ENCODE assay signal across 28 cellular contexts in the genomic region with DNA sequence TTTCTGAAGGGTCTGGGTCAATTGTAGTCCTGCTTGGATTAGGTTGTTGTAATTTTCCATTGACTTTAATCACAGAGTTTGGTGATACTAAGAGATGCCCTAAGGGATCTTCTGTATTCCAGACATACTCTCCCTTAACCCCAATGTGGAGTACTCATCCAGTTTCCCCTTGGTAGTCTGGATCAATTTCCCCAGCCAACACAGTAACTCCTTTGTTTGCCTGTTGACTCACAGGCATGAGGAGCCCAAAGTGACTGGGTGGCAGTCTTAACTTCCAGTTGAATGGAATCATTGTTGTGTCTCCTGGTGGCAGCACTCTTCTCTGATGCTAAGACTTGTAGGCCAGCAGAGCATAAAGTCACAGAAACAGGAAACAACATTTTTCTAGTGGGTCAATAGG. TPM values are rescaled to one million over a fixed set of nuclear protein-coding genes. Genes with fewer than 3 reads are reported as not detected.
DNase-seq lines count a peak whose midpoint lies in the region; ATAC-seq, FAIRE-seq and TF ChIP-seq lines count a peak whose summit lies in the region.
"Had no signal": no experiment of that assay in that cellular context is flagged by ENCODE, and none has a peak within 500 bp of the region (broad histone marks: within the 10 kb centered on the region; RNA-seq: fewer than 3 reads in every experiment).

No MANE protein-coding gene starts in this region.

- no peak overlapping the region for H3K27ac Mint-ChIP-seq in activated CD8-positive, alpha-beta T cell treated with anti-CD3 and anti-CD28 coated beads for 36 hours
- no peak overlapping the region for H3K27ac Mint-ChIP-seq in endodermal cell
- H3K27ac Mint-ChIP-seq: activated CD4-positive, alpha-beta memory T cell treated with anti-CD3 and anti-CD28 coated beads, Interleukin-2, amount 10 ng/mL, durations not matched to agents 7 days and 5 days; activated naive CD8-positive, alpha-beta T cell treated with anti-CD3 and anti-CD28 coated beads for 36 hours; CD14-positive monocyte; HFFc6; natural killer cell; T-helper 1 cell treated with Interleukin-12 subunit alpha and Interleukin-12 subunit beta and Interleukin-4 antibody, amounts not matched to agents 30 μg/mL and 1 μg/mL, for 36 hours had no signal

- TF ChIP-seq POLR2A in H54 (IDR thresholded peaks at IDR 0.05; ENCODE audit: low read depth, low read length) (no peak), esophagus muscularis mucosa (IDR thresholded peaks at IDR 0.05; ENCODE audit: low read depth) (no peak)

- H3K4me3 ChIP-seq in PC-9 (no peak overlapping the region), esophagus muscularis mucosa (no peak overlapping the region), endodermal cell (ENCODE audit: low read length) (no peak overlapping the region)
- H3K4me3 ChIP-seq: SK-N-MC, spleen, upper lobe of left lung had no signal

- intact Hi-C loops in PC-9 (cut with micrococcal nuclease; ENCODE audit: unreplicated experiment): no loop called here
- intact Hi-C loops in esophagus muscularis mucosa (cut with DNase I): no loop called here
- intact Hi-C loops in activated CD8-positive, alpha-beta T cell treated with anti-CD3 and anti-CD28 coated beads for 36 hours (cut with micrococcal nuclease): no loop called here

- no peaks in the 10 kb centered on the region for H4K20me1 ChIP-seq in PC-9 (ENCODE audit: insufficient read depth)

- no peaks in the 10 kb centered on the region; the same call in 1 of the 2 replicates for H3K9me3 ChIP-seq in PC-9 (ENCODE audit: insufficient read depth, low read depth)
- H3K9me3 ChIP-seq in esophagus muscularis mucosa: no peaks in the 10 kb centered on the region
- H3K9me3 ChIP-seq in endodermal cell (ENCODE audit: control insufficient read depth, low read length): peaks cover under 1% of the 10 kb centered on the region
- H3K9me3 ChIP-seq: spleen, upper lobe of left lung had no signal

- peak overlapping the region; percentile 60 for H3K27ac ChIP-seq in PC-9
- H3K27ac ChIP-seq in esophagus muscularis mucosa (replicated peaks in 1 of 4): no peak overlapping the region
- no peak overlapping the region for H3K27ac ChIP-seq in endodermal cell (ENCODE audit: low read depth, low read length)
- H3K27ac ChIP-seq: SK-N-MC, spleen, upper lobe of left lung had no signal

- TF ChIP-seq CTCF in PC-9 (conservative IDR thresholded peaks at IDR 0.05): no peak
- no peak for TF ChIP-seq CTCF in esophagus muscularis mucosa (IDR thresholded peaks at IDR 0.05)
- no peak for TF ChIP-seq CTCF in activated CD8-positive, alpha-beta T cell treated with anti-CD3 and anti-CD28 coated beads for 36 hours (IDR thresholded peaks at IDR 0.05)
- no peak for TF ChIP-seq CTCF in endodermal cell (conservative IDR thresholded peaks at IDR 0.05)

- CTCF ChIA-PET in PC-9 (lab: Charles Lee): no interaction called here
- CTCF ChIA-PET in activated CD8-positive, alpha-beta T cell treated with anti-CD3 and anti-CD28 coated beads for 36 hours (lab: Charles Lee): no interaction called here

- H3K4me1 ChIP-seq in PC-9 (replicated peaks; ENCODE audit: insufficient read depth) (0 out of 2 replicates have a peak, but pooled peaks cover 10% of the 10 kb centered on the region), esophagus muscularis mucosa (no peaks in the 10 kb centered on the region), endodermal cell (ENCODE audit: control insufficient read depth, insufficient read depth, low read length) (no peaks in the 10 kb centered on the region)
- H3K4me1 ChIP-seq: spleen, upper lobe of left lung had no signal

- H3K4me1 Mint-ChIP-seq in activated CD8-positive, alpha-beta T cell treated with anti-CD3 and anti-CD28 coated beads for 36 hours (ENCODE audit: low read depth): no peaks in the 10 kb centered on the region
- H3K4me1 Mint-ChIP-seq in endodermal cell: no peaks in the 10 kb centered on the region
- H3K4me1 Mint-ChIP-seq: activated CD4-positive, alpha-beta memory T cell treated with anti-CD3 and anti-CD28 coated beads, Interleukin-2, amount 10 ng/mL, durations not matched to agents 7 days and 5 days; activated naive CD8-positive, alpha-beta T cell treated with anti-CD3 and anti-CD28 coated beads for 36 hours; CD14-positive monocyte; natural killer cell had no signal

- no peaks in the 10 kb centered on the region for H3F3A ChIP-seq in PC-9 (ENCODE audit: insufficient read depth, low read depth)

- TF ChIP-seq EP300 in esophagus muscularis mucosa (IDR thresholded peaks at IDR 0.05): no peak

- no peak overlapping the region for H3K4me3 Mint-ChIP-seq in activated CD8-positive, alpha-beta T cell treated with anti-CD3 and anti-CD28 coated beads for 36 hours
- no peak overlapping the region for H3K4me3 Mint-ChIP-seq in endodermal cell
- H3K4me3 Mint-ChIP-seq: activated CD4-positive, alpha-beta memory T cell treated with anti-CD3 and anti-CD28 coated beads, Interleukin-2, amount 10 ng/mL, durations not matched to agents 7 days and 5 days; activated naive CD8-positive, alpha-beta T cell treated with anti-CD3 and anti-CD28 coated beads for 36 hours; CD14-positive monocyte; HFFc6; natural killer cell; T-helper 1 cell treated with Interleukin-12 subunit alpha and Interleukin-12 subunit beta and Interleukin-4 antibody, amounts not matched to agents 30 μg/mL and 1 μg/mL, for 36 hours had no signal

- FAIRE-seq in H54 (lab: Jason Lieb, UNC) (peak; percentile 20), urothelium cell line (lab: Jason Lieb, UNC) (peak; percentile 62)
- FAIRE-seq: endothelial cell of umbilical vein, GM12891, kidney had no signal

- no peaks in the 10 kb centered on the region for H3K79me2 ChIP-seq in PC-9 (ENCODE audit: low read depth)

- H3K9ac ChIP-seq in endodermal cell (ENCODE audit: extremely low read depth, low read length, poor library complexity, severe bottlenecking): no peak overlapping the region

- no peaks in the 10 kb centered on the region for H3K9me2 ChIP-seq in PC-9 (ENCODE audit: insufficient read depth)

- H3K36me3 Mint-ChIP-seq in activated CD8-positive, alpha-beta T cell treated with anti-CD3 and anti-CD28 coated beads for 36 hours (ENCODE audit: low read depth): no peaks in the 10 kb centered on the region
- H3K36me3 Mint-ChIP-seq in endodermal cell (ENCODE audit: low read depth): no peaks in the 10 kb centered on the region
- H3K36me3 Mint-ChIP-seq: activated naive CD8-positive, alpha-beta T cell treated with anti-CD3 and anti-CD28 coated beads for 36 hours; CD14-positive monocyte; natural killer cell had no signal

- DNase-seq in H54 (ENCODE audit: insufficient read length, low spot score) (no peak), PC-9 (peak in 1 of 2 experiments; percentile 38), esophagus muscularis mucosa (ENCODE audit: extremely low spot score) (peak; percentile 39), urothelium cell line (ENCODE audit: low spot score) (peak; percentile 62), endodermal cell (no peak)
- DNase-seq in activated CD8-positive, alpha-beta T cell treated with anti-CD3 and anti-CD28 coated beads for 36 hours: no peak
- DNase-seq: activated CD4-positive, alpha-beta memory T cell treated with anti-CD3 and anti-CD28 coated beads, Interleukin-2, amount 10 ng/mL, durations not matched to agents 7 days and 5 days; activated CD4-positive, alpha-beta T cell treated with anti-CD3 and anti-CD28 coated beads for 1 hour; activated effector memory CD4-positive, alpha-beta T cell treated with Interleukin-2 at 50 U/mL for 16 hours; activated naive CD8-positive, alpha-beta T cell treated with anti-CD3 and anti-CD28 coated beads for 36 hours; EL; glutamatergic neuron; HFFc6; kidney; natural killer cell; NCI-H1417; NCI-H2029 treated with DMSO at 0.1 percent for 48 hours; NCI-H2227 treated with DMSO at 0.1 percent for 48 hours; NCI-H774; spleen; upper lobe of left lung had no signal

- no peak overlapping the region for H2AFZ ChIP-seq in PC-9

- H3K36me3 ChIP-seq in PC-9 (ENCODE audit: low read depth) (no peaks in the 10 kb centered on the region), esophagus muscularis mucosa (no peaks in the 10 kb centered on the region), endodermal cell (ENCODE audit: control insufficient read depth, insufficient read depth, low read length) (no peaks in the 10 kb centered on the region)
- H3K36me3 ChIP-seq: spleen, upper lobe of left lung had no signal

- H3K27me3 Mint-ChIP-seq in activated CD8-positive, alpha-beta T cell treated with anti-CD3 and anti-CD28 coated beads for 36 hours: no peaks in the 10 kb centered on the region
- peaks cover 4% of the 10 kb centered on the region for H3K27me3 Mint-ChIP-seq in endodermal cell (ENCODE audit: insufficient read depth)
- H3K27me3 Mint-ChIP-seq: activated CD4-positive, alpha-beta memory T cell treated with anti-CD3 and anti-CD28 coated beads, Interleukin-2, amount 10 ng/mL, durations not matched to agents 7 days and 5 days; activated naive CD8-positive, alpha-beta T cell treated with anti-CD3 and anti-CD28 coated beads for 36 hours had no signal

- H3K27me3 ChIP-seq in PC-9 (ENCODE audit: insufficient read depth, low read depth) (no peaks in the 10 kb centered on the region), esophagus muscularis mucosa (no peaks in the 10 kb centered on the region), endodermal cell (ENCODE audit: control insufficient read depth, insufficient read depth, low read length, poor library complexity, severe bottlenecking) (no peaks in the 10 kb centered on the region)
- H3K27me3 ChIP-seq: spleen, upper lobe of left lung had no signal

- POLR2A ChIA-PET in PC-9 (lab: Charles Lee; ENCODE audit: unreplicated experiment): no interaction called here
- POLR2A ChIA-PET in activated CD8-positive, alpha-beta T cell treated with anti-CD3 and anti-CD28 coated beads for 36 hours (lab: Charles Lee): no interaction called here

- no peak for ATAC-seq in HG03432 (IDR thresholded peaks at IDR 0.05; ENCODE audit: unreplicated experiment)
- no peak for ATAC-seq in activated CD8-positive, alpha-beta T cell treated with anti-CD3 and anti-CD28 coated beads for 36 hours
- ATAC-seq: natural killer cell had no signal

- H3K9me3 Mint-ChIP-seq in activated CD8-positive, alpha-beta T cell treated with anti-CD3 and anti-CD28 coated beads for 36 hours: no peaks in the 10 kb centered on the region
- no peaks in the 10 kb centered on the region for H3K9me3 Mint-ChIP-seq in endodermal cell
- H3K9me3 Mint-ChIP-seq: activated CD4-positive, alpha-beta memory T cell treated with anti-CD3 and anti-CD28 coated beads, Interleukin-2, amount 10 ng/mL, durations not matched to agents 7 days and 5 days; activated naive CD8-positive, alpha-beta T cell treated with anti-CD3 and anti-CD28 coated beads for 36 hours; HFFc6; natural killer cell; T-helper 1 cell treated with Interleukin-12 subunit alpha and Interleukin-12 subunit beta and Interleukin-4 antibody, amounts not matched to agents 30 μg/mL and 1 μg/mL, for 36 hours had no signal

- BruUV-seq in PC-9 (replicated peaks; lab: Mats Ljungman, UMichigan): no TSS peak

- H3K4me2 ChIP-seq in PC-9: no peak overlapping the region

RNA-seq across cellular contexts. Expression of a gene that starts 41.5 kb away (rescaled TPM):
- total RNA-seq in PC-9 (2021) (not detected in 2 replicates), esophagus muscularis mucosa (1 to 10 TPM; 1.8 to 3.8 (median 2.7) TPM), endodermal cell (under 1 TPM in 1 of 2 donors, not detected in 1; 0.11 TPM)
- 10 to 100 TPM; 26.8 to 27.0 TPM for total RNA-seq in activated CD8-positive, alpha-beta T cell treated with anti-CD3 and anti-CD28 coated beads for 36 hours
- polyA plus RNA-seq in endodermal cell (2013, experiment 1 of 2): not detected
- not detected for polyA plus RNA-seq in endodermal cell (2013, experiment 2 of 2)
- total RNA-seq: chondrocyte, HFFc6 had no signal

Comparison
In these comparisons a context has a peak if more than half of its experiments do, and no peak if none do; other contexts are left out.
1. DNase-seq: peak in esophagus muscularis mucosa (single experiment) and urothelium cell line (single experiment); none in H54 (single experiment), activated CD8-positive, alpha-beta T cell treated with anti-CD3 and anti-CD28 coated beads for 36 hours (single experiment) and endodermal cell (single experiment).
2. RNA of a gene that starts 41.5 kb away (total RNA-seq): 26.8 to 27.0 TPM in activated CD8-positive, alpha-beta T cell treated with anti-CD3 and anti-CD28 coated beads for 36 hours; 1.8 to 3.8 TPM in esophagus muscularis mucosa, 0.11 TPM in endodermal cell and not detected in PC-9; every median in the first group is over 4 times any median in the second.